Comparison of ENCODE assay signal across 8 cellular contexts in genomic region chr18:21703241-21703820, GRCh38. TPM values are rescaled to one million over a fixed set of nuclear protein-coding genes. Genes with fewer than 3 reads are reported as not detected.
DNase-seq lines count a peak whose midpoint lies in the region; ATAC-seq and TF ChIP-seq lines count a peak whose summit lies in the region.

No MANE protein-coding gene starts in this region.

- peaks cover 3 to 18% of the 10 kb centered on the region in 2 donors for H3K4me1 Mint-ChIP-seq in stimulated activated naive B cell treated with anti-CD40 and anti-IgM and Interleukin-4, amounts not matched to agents 10 μg/mL and 1 μg/mL and 100 μg/mL, for 72 hours

- intact Hi-C loops in adrenal gland (cut with DNase I), result no loop called here

- no peak for TF ChIP-seq CTCF in adrenal gland (IDR thresholded peaks at IDR 0.05)

- H3K36me3 ChIP-seq in ACC112 (ENCODE audit: insufficient read depth, low read length) (peaks cover 2% of the 10 kb centered on the region; the same call in 1 of the 2 replicates), adrenal gland (replicated peaks in 1 of 2) (no peaks in the 10 kb centered on the region)

- peak overlapping the region; percentile 96 for H3K27ac Mint-ChIP-seq in stimulated activated naive B cell treated with anti-CD40 and anti-IgM and Interleukin-4, amounts not matched to agents 10 μg/mL and 1 μg/mL and 100 μg/mL, for 72 hours

- H3K27ac ChIP-seq in ACC112 (ENCODE audit: low read depth, low read length) (peak overlapping the region; percentile 8; the same call in 1 of the 2 replicates), adrenal gland (peak overlapping the region in 4 of 5 donors; percentile 70 to 96 (median 88))

- peak overlapping the region; percentile 83 for H3K4me3 ChIP-seq in ACC112 (ENCODE audit: low read depth, low read length)
- H3K4me3 ChIP-seq in adrenal gland, result peak overlapping the region in 3 of 4 donors; percentile 7 to 97 (median 84)

- DNase-seq in NCI-H345 (lab: John Stamatoyannopoulos, UW) (peak; percentile 33), adrenal gland (no peak), kidney tubule cell (ENCODE audit: low spot score) (peak; percentile 33)
- DNase-seq in stimulated activated naive B cell treated with anti-CD40 and anti-IgM and Interleukin-4, amounts not matched to agents 10 μg/mL and 1 μg/mL and 100 μg/mL, for 72 hours, result no peak

- peaks cover 6% of the 10 kb centered on the region for H3K79me2 ChIP-seq in ACC112 (ENCODE audit: control insufficient read depth, insufficient read depth, low read length, unreplicated experiment)

- no peak for TF ChIP-seq POLR2A in adrenal gland (IDR thresholded peaks at IDR 0.05)

- peaks cover 6% of the 10 kb centered on the region for H3K4me1 ChIP-seq in ACC112 (ENCODE audit: control insufficient read depth, insufficient read depth, low read length, unreplicated experiment)
- peaks cover 0 to 11% of the 10 kb centered on the region in 2 donors for H3K4me1 ChIP-seq in adrenal gland (replicated peaks in 1 of 2)

- no peaks in the 10 kb centered on the region for H3K27me3 Mint-ChIP-seq in stimulated activated naive B cell treated with anti-CD40 and anti-IgM and Interleukin-4, amounts not matched to agents 10 μg/mL and 1 μg/mL and 100 μg/mL, for 72 hours

- H3K36me3 Mint-ChIP-seq in stimulated activated naive B cell treated with anti-CD40 and anti-IgM and Interleukin-4, amounts not matched to agents 10 μg/mL and 1 μg/mL and 100 μg/mL, for 72 hours, result peaks cover 7 to 9% of the 10 kb centered on the region in 2 donors

- no peaks in the 10 kb centered on the region for H3K9me3 Mint-ChIP-seq in stimulated activated naive B cell treated with anti-CD40 and anti-IgM and Interleukin-4, amounts not matched to agents 10 μg/mL and 1 μg/mL and 100 μg/mL, for 72 hours

- peak overlapping the region; percentile 95 to 96 for H3K4me3 Mint-ChIP-seq in stimulated activated naive B cell treated with anti-CD40 and anti-IgM and Interleukin-4, amounts not matched to agents 10 μg/mL and 1 μg/mL and 100 μg/mL, for 72 hours

- 7 to 20% (median 9%) methylated on average over 8 to 17 of the region's 17 CpGs for WGBS in adrenal gland, 4 donors

- no peaks in the 10 kb centered on the region for H3K9me3 ChIP-seq in adrenal gland (replicated peaks in 1 of 3)

- peak overlapping the region; percentile 95 for H2AFZ ChIP-seq in ACC112 (ENCODE audit: low read length, unreplicated experiment)

- ATAC-seq in GM18868 (IDR thresholded peaks at IDR 0.05; ENCODE audit: unreplicated experiment), result peak; percentile 29
- ATAC-seq in stimulated activated naive B cell treated with anti-CD40 and anti-IgM and Interleukin-4, amounts not matched to agents 10 μg/mL and 1 μg/mL and 100 μg/mL, for 72 hours (replicated peaks), result no peak
- no peak for ATAC-seq in GM19397 (IDR thresholded peaks at IDR 0.05; ENCODE audit: unreplicated experiment)
- ATAC-seq in HG02852 (IDR thresholded peaks at IDR 0.05; ENCODE audit: unreplicated experiment), result no peak

- H3K27me3 ChIP-seq in ACC112 (ENCODE audit: insufficient read depth, low read length) (no peaks in the 10 kb centered on the region), adrenal gland (no peaks in the 10 kb centered on the region)

RNA-seq across cellular contexts. Expression of gene ABHD3, which starts 1.2 kb away (rescaled TPM):
- 10 to 100 TPM in 4 of 8 donors, 1 to 10 TPM in 4; 2.6 to 12.5 (median 9.7) TPM for total RNA-seq in adrenal gland
- 10 to 100 TPM in 2 of 3 donors, 1 to 10 TPM in 1; 8.5 to 13.4 (median 13.1) TPM for polyA plus RNA-seq in adrenal gland

RNA-seq across cellular contexts. Expression of gene MIB1, which starts 37.3 kb away (rescaled TPM):
- total RNA-seq in adrenal gland, result 10 to 100 TPM; 13.8 to 32.6 (median 21.7) TPM
- polyA plus RNA-seq in adrenal gland, result 10 to 100 TPM in 1 of 3 donors, 1 to 10 TPM in 2; 3.1 to 13.0 (median 3.5) TPM

Comparison
In these comparisons a context has a peak if more than half of its experiments do, and no peak if none do; other contexts are left out.
1. DNase-seq: peak in NCI-H345 (single experiment) and kidney tubule cell (single experiment); none in adrenal gland (0 of 7) and stimulated activated naive B cell treated with anti-CD40 and anti-IgM and Interleukin-4, amounts not matched to agents 10 μg/mL and 1 μg/mL and 100 μg/mL, for 72 hours (single experiment).